In the genomic region with DNA sequence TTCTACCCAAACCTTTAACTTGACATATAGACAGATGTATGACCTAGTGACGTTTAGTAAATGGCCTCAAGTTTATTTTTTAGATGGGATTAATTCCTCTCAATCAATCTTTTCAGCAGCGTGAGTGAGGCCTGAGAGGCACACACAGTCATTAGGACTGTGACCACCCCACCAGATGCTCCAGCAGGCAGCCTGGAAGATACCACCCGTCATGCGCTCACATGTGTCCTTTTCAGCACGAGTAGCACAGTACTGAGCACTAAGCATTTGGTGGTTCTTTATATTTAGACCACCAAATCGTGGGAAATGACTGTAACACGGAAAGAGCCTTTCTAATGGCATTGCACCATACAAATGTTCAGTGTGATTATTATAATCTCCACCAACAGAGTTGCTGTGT, we compare ENCODE assay signal across 9 cellular contexts.
DNase-seq lines count a peak whose midpoint lies in the region; ATAC-seq and TF ChIP-seq lines count a peak whose summit lies in the region.
"Had no signal": no experiment of that assay in that cellular context is flagged by ENCODE, and none has a peak within 500 bp of the region (broad histone marks: within the 10 kb centered on the region; RNA-seq: fewer than 3 reads in every experiment).

No MANE protein-coding gene starts in this region.

- H3K9me3 ChIP-seq in heart right ventricle, result peaks cover 0 to 11% (median 0%) of the 10 kb centered on the region in 11 donors
- H3K9me3 ChIP-seq in right atrium auricular region, result peaks cover 0 to 5% of the 10 kb centered on the region in 2 donors
- H3K9me3 ChIP-seq in Panc1 (ENCODE audit: control insufficient read depth, insufficient read depth, low read depth, low read length), result no peaks in the 10 kb centered on the region

- H3K4me3 ChIP-seq in heart right ventricle, result peak overlapping the region in 1 of 10 donors; percentile 16
- H3K4me3 ChIP-seq in right atrium auricular region, result no peak overlapping the region
- H3K4me3 ChIP-seq in Panc1 (ENCODE audit: low read depth in 2 of 2, low read length in 2 of 2), result no peak overlapping the region

- in situ Hi-C loops in Panc1 (cut with HindIII; ENCODE audit: low pct_unique_long_range_greater_than_20kb, low sequenced_read_pairs), result no loop called here

- ATAC-seq in heart right ventricle (peak in 6 of 8 donors; percentile 6 to 50 (median 34)), HG02885 (IDR thresholded peaks at IDR 0.05; ENCODE audit: poor library complexity, unreplicated experiment) (peak; percentile 18), Panc1 (0 out of 2 replicates have a peak, but pooled peaks have one; percentile 42)

- POLR2A ChIA-PET in Panc1 (lab: Charles Lee), result no interaction called here

- intact Hi-C loops in heart right ventricle (cut with DNase I), result loop anchor here (1.0 to 10.0 kb wide), 8 partner anchors 55 to 483 kb away; a partner anchor contains a TSS
- intact Hi-C loops in Panc1 (cut with micrococcal nuclease; ENCODE audit: unreplicated experiment), result loop anchor here (2.0 kb wide), 1 partner anchor 469 kb away; no protein-coding TSS in a partner anchor
- intact Hi-C loops in head of caudate nucleus (cut with DNase I), result loop anchor here (10.0 kb wide), 1 partner anchor 473 kb away; no protein-coding TSS in a partner anchor

- WGBS in heart right ventricle, 2 donors, result 64 to 68% methylated on average over 7 of the region's 7 CpGs

- H3K36me3 ChIP-seq in heart right ventricle (no peaks in the 10 kb centered on the region), right atrium auricular region (no peaks in the 10 kb centered on the region), Panc1 (ENCODE audit: control insufficient read depth, insufficient read depth, low read length) (no peaks in the 10 kb centered on the region)

- TF ChIP-seq CTCF in heart right ventricle (IDR thresholded peaks at IDR 0.05) (no peak), right atrium auricular region (IDR thresholded peaks at IDR 0.05) (no peak), Panc1 (IDR thresholded peaks at IDR 0.05) (no peak)

- BruUV-seq in Panc1 (replicated peaks; lab: Mats Ljungman, UMichigan), result no TSS peak

- no peak for DNase-seq in heart right ventricle
- no peak for DNase-seq in right atrium auricular region (ENCODE audit: low spot score)
- no peak for DNase-seq in Panc1 (ENCODE audit: low read depth, low spot score)
- no peak for DNase-seq in HT-29 (ENCODE audit: low spot score)
- no peak for DNase-seq in activated T-cell treated with anti-CD3 and anti-CD28 coated beads, Interleukin-2, amount 50 U/mL, for 1 hour
- no peak for DNase-seq in NK-92 treated with Interleukin-12 subunit alpha and Interleukin-12 subunit beta, amount 100 ng/mL, for 24 hours (lab: John Stamatoyannopoulos, UW)
- no peak for DNase-seq in head of caudate nucleus

- CTCF ChIA-PET in Panc1 (lab: Charles Lee), result no interaction called here

- H3K27ac ChIP-seq in heart right ventricle (peak overlapping the region in 1 of 10 donors; percentile 23), right atrium auricular region (no peak overlapping the region), Panc1 (ENCODE audit: low read length) (no peak overlapping the region)
- H3K27ac ChIP-seq: VCaP had no signal

- H3K4me1 ChIP-seq in heart right ventricle (peaks cover 0 to 12% (median 10%) of the 10 kb centered on the region in 9 donors), right atrium auricular region (no peaks in the 10 kb centered on the region), Panc1 (ENCODE audit: control insufficient read depth, insufficient read depth, low read length) (no peaks in the 10 kb centered on the region)

- no peaks in the 10 kb centered on the region for H3K27me3 ChIP-seq in heart right ventricle
- no peaks in the 10 kb centered on the region for H3K27me3 ChIP-seq in right atrium auricular region
- H3K27me3 ChIP-seq in Panc1 (ENCODE audit: control insufficient read depth, insufficient read depth, low read length), result no peaks in the 10 kb centered on the region
